Comparison of ENCODE assay signal across 20 cellular contexts in the genomic region with DNA sequence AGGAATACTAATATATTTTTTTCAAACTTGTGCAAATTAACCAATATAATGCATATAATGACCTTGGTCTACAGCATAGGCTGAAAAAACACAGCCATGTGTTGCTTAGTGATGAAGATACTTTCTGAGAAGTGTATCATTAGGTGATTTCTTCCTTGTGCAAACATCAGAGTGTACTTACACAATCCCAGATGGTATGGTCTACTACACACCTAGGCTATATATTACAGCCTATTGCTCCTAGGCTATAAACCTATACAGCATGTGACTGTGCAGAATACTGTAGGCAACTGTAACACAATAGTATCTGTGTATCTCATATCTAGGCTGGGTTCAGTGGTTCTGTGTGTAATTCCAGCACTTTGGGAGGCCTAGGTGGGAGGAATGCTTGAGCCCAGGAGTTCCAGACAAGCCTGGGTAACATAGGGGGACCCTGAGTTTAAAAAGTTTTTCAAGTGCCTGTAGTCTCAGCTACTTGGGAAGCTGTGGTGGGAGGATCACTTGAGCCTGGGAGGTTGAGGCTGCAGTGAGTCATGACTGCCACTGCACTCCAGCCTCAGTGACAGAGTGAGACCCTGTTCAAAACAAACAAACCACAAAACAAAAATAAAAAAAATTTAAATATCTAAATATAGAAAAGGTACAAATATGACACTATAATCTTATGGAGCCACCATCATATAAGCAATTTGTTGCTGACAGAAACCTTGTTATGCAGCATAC.
"Had no signal": no experiment of that assay in that cellular context is flagged by ENCODE, and none has a peak within 500 bp of the region (broad histone marks: within the 10 kb centered on the region; RNA-seq: fewer than 3 reads in every experiment).

No MANE protein-coding gene starts in this region.

- H3K4me3 ChIP-seq: coronary artery, right atrium auricular region, sigmoid colon, skin epidermis, stomach, thoracic aorta, transverse colon had no signal

- H3K27me3 ChIP-seq: foreskin keratinocyte, neutrophil, right atrium auricular region, sigmoid colon, stomach, transverse colon had no signal

- H3K9me3 ChIP-seq: neutrophil, right atrium auricular region, sigmoid colon, stomach, thoracic aorta, transverse colon had no signal

- H3K27ac ChIP-seq: coronary artery, foreskin keratinocyte, neutrophil, right atrium auricular region, sigmoid colon, skin epidermis, stomach, thoracic aorta, transverse colon had no signal

- ATAC-seq: foreskin keratinocyte; left cardiac atrium; naive thymus-derived CD8-positive, alpha-beta T cell had no signal

- H3K36me3 ChIP-seq: neutrophil, right atrium auricular region, sigmoid colon, stomach, thoracic aorta, transverse colon had no signal

- H3K4me1 ChIP-seq: foreskin keratinocyte, right atrium auricular region, stomach, transverse colon had no signal

- DNase-seq: effector CD4-positive, alpha-beta T cell; endodermal cell; erythroblast; foreskin keratinocyte; kidney; left cardiac atrium; mammary epithelial cell; naive thymus-derived CD8-positive, alpha-beta T cell; posterior cingulate gyrus; sigmoid colon; stimulated activated CD4-positive, alpha-beta T cell treated with anti-CD3 and anti-CD28 coated beads, Interleukin-12 subunit alpha, Interleukin-12 subunit beta, amount 100 ng/mL, for 4 hours; stimulated activated naive CD4-positive, alpha-beta T cell; stomach; substantia nigra; transverse colon had no signal
